Comparison of ENCODE assay signal across 36 cellular contexts in genomic region chr13:46198794-46199193, GRCh38. TPM values are rescaled to one million over a fixed set of nuclear protein-coding genes. Genes with fewer than 3 reads are reported as not detected.
"Had no signal": no experiment of that assay in that cellular context is flagged by ENCODE, and none has a peak within 500 bp of the region (broad histone marks: within the 10 kb centered on the region; RNA-seq: fewer than 3 reads in every experiment).

No MANE protein-coding gene starts in this region.

- H3K36me3 ChIP-seq: adrenal gland, brain microvascular endothelial cell, breast epithelium had no signal

- H3K27me3 ChIP-seq: adrenal gland, body of pancreas, brain microvascular endothelial cell, breast epithelium had no signal

- H3K27me3 Mint-ChIP-seq: activated B cell treated with CpG ODN at 0.5 μM for 24 hours; activated CD4-positive, alpha-beta memory T cell treated with anti-CD3 and anti-CD28 coated beads for 36 hours; activated CD4-positive, alpha-beta T cell treated with anti-CD3 and anti-CD28 coated beads, Interleukin-2, amount 10 ng/mL, durations not matched to agents 24 days and 14 days; activated CD8-positive, alpha-beta T cell treated with anti-CD3 and anti-CD28 coated beads for 36 hours; activated naive CD8-positive, alpha-beta T cell treated with anti-CD3 and anti-CD28 coated beads for 36 hours; activated T-helper 17 cell treated with anti-CD3 and anti-CD28 coated beads, Interleukin-2, amount 50 U/mL, for 72 hours had no signal

- H3K9me3 ChIP-seq: adrenal gland, body of pancreas, breast epithelium had no signal

- DNase-seq: activated B cell treated with CpG ODN at 0.5 μM for 24 hours; activated CD4-positive, alpha-beta memory T cell treated with anti-CD3 and anti-CD28 coated beads for 36 hours; activated CD4-positive, alpha-beta T cell treated with anti-CD3 and anti-CD28 coated beads for 4 hours; activated CD4-positive, alpha-beta T cell treated with anti-CD3 and anti-CD28 coated beads, Interleukin-2, amount 10 ng/mL, durations not matched to agents 24 days and 14 days; activated CD4-positive, alpha-beta T cell treated with anti-CD3 and anti-CD28 coated beads, Interleukin-2, amount 50 U/mL, for 1 hour; activated CD4-positive, alpha-beta T cell treated with anti-CD3 and anti-CD28 coated beads, Interleukin-2, amount 50 U/mL, for 4 hours; activated CD4-positive, CD25-positive, alpha-beta regulatory T cell treated with anti-CD3 and anti-CD28 coated beads, Interleukin-2, amount 50 U/mL, for 72 hours; activated CD8-positive, alpha-beta memory T cell treated with anti-CD3 and anti-CD28 coated beads, Interleukin-2, amount 50 U/mL, for 4 hours; activated CD8-positive, alpha-beta T cell treated with anti-CD3 and anti-CD28 coated beads for 36 hours; activated effector memory CD4-positive, alpha-beta T cell treated with anti-CD3 and anti-CD28 coated beads, Interleukin-2, amount 50 U/mL, for 16 hours; activated gamma-delta T cell treated with Interleukin-2 at 50 U/mL for 16 hours; activated naive CD4-positive, alpha-beta T cell; activated naive CD4-positive, alpha-beta T cell treated with anti-CD3 and anti-CD28 coated beads for 36 hours; activated naive CD4-positive, alpha-beta T cell treated with anti-CD3 and anti-CD28 coated beads, Interleukin-2, amount 50 U/mL, for 16 hours; activated naive CD8-positive, alpha-beta T cell treated with anti-CD3 and anti-CD28 coated beads for 36 hours; activated T-cell treated with anti-CD3 and anti-CD28 coated beads for 4 hours; activated T-cell treated with anti-CD3 and anti-CD28 coated beads, Interleukin-2, amount 50 U/mL, for 1 hour; activated T-cell treated with anti-CD3 and anti-CD28 coated beads, Interleukin-2, amount 50 U/mL, for 4 hours; activated T-cell treated with anti-CD3 and anti-CD28 coated beads, Interleukin-2, amount 50 U/mL, for 72 hours; adrenal gland; amniotic stem cell; aorta; body of pancreas; brain microvascular endothelial cell; central memory CD4-positive, alpha-beta T cell; T-helper 2 cell; T-helper 9 cell had no signal

- FAIRE-seq: astrocyte, TTC549 had no signal

- H3K4me1 ChIP-seq: body of pancreas, breast epithelium had no signal

- H3K27ac ChIP-seq: adrenal gland, body of pancreas, brain microvascular endothelial cell, breast epithelium, VCaP had no signal

- H3K4me3 Mint-ChIP-seq: activated B cell treated with CpG ODN at 0.5 μM for 24 hours; activated CD4-positive, alpha-beta memory T cell treated with anti-CD3 and anti-CD28 coated beads for 36 hours; activated CD4-positive, alpha-beta T cell treated with anti-CD3 and anti-CD28 coated beads, Interleukin-2, amount 10 ng/mL, durations not matched to agents 24 days and 14 days; activated CD8-positive, alpha-beta T cell treated with anti-CD3 and anti-CD28 coated beads for 36 hours; activated naive CD4-positive, alpha-beta T cell treated with anti-CD3 and anti-CD28 coated beads for 36 hours; activated naive CD8-positive, alpha-beta T cell treated with anti-CD3 and anti-CD28 coated beads for 36 hours; activated T-cell treated with anti-CD3 and anti-CD28 coated beads, Interleukin-2, amount 50 U/mL, for 4 hours; activated T-helper 1 cell treated with anti-CD3 and anti-CD28 coated beads, Interleukin-12 subunit alpha, Interleukin-12 subunit beta, Interleukin-2, Interleukin-4 antibody, amounts not matched to agents 30 ng/mL and 10 ng/mL and 1 ng/mL, durations not matched to agents 14 hours and 24 hours and 36 hours; T-helper 2 cell treated with Interferon-gamma antibody and Interleukin-4, amounts not matched to agents 5 μg/mL and 100 μg/mL, for 36 hours had no signal

- H3K4me3 ChIP-seq: adrenal gland, body of pancreas, breast epithelium had no signal

- ATAC-seq: activated CD8-positive, alpha-beta T cell treated with anti-CD3 and anti-CD28 coated beads for 36 hours; activated naive CD4-positive, alpha-beta T cell treated with anti-CD3 and anti-CD28 coated beads, Interleukin-2, amount 50 U/mL, for 72 hours; activated T-cell treated with anti-CD3 and anti-CD28 coated beads, Interleukin-2, amount 50 U/mL, for 4 hours; activated T-helper 17 cell treated with anti-CD3 and anti-CD28 coated beads, Interleukin-2, amount 50 U/mL, for 72 hours; body of pancreas had no signal

- H3K9me3 Mint-ChIP-seq: activated B cell treated with CpG ODN at 0.5 μM for 24 hours; activated CD4-positive, alpha-beta memory T cell treated with anti-CD3 and anti-CD28 coated beads for 36 hours; activated CD8-positive, alpha-beta T cell treated with anti-CD3 and anti-CD28 coated beads for 36 hours; activated naive CD4-positive, alpha-beta T cell treated with anti-CD3 and anti-CD28 coated beads for 36 hours; activated T-cell treated with anti-CD3 and anti-CD28 coated beads, Interleukin-2, amount 50 U/mL, for 4 hours; activated T-cell treated with anti-CD3 and anti-CD28 coated beads, Interleukin-2, amount 50 U/mL, for 72 hours; activated T-helper 1 cell treated with anti-CD3 and anti-CD28 coated beads, Interleukin-12 subunit alpha, Interleukin-12 subunit beta, Interleukin-2, Interleukin-4 antibody, amounts not matched to agents 30 ng/mL and 10 ng/mL and 1 ng/mL, durations not matched to agents 14 hours and 24 hours and 36 hours; activated T-helper 17 cell treated with anti-CD3 and anti-CD28 coated beads, Interleukin-2, amount 50 U/mL, for 72 hours; T-helper 2 cell treated with Interferon-gamma antibody and Interleukin-4, amounts not matched to agents 5 μg/mL and 100 μg/mL, for 36 hours had no signal

- H3K27ac Mint-ChIP-seq: activated CD4-positive, alpha-beta memory T cell treated with anti-CD3 and anti-CD28 coated beads for 36 hours; activated CD8-positive, alpha-beta T cell treated with anti-CD3 and anti-CD28 coated beads for 36 hours; activated naive CD4-positive, alpha-beta T cell treated with anti-CD3 and anti-CD28 coated beads for 36 hours; activated naive CD8-positive, alpha-beta T cell treated with anti-CD3 and anti-CD28 coated beads for 36 hours; activated T-helper 1 cell treated with anti-CD3 and anti-CD28 coated beads, Interleukin-12 subunit alpha, Interleukin-12 subunit beta, Interleukin-2, Interleukin-4 antibody, amounts not matched to agents 30 ng/mL and 10 ng/mL and 1 ng/mL, durations not matched to agents 14 hours and 24 hours and 36 hours had no signal

- H3K36me3 Mint-ChIP-seq: activated CD4-positive, alpha-beta memory T cell treated with anti-CD3 and anti-CD28 coated beads for 36 hours; activated naive CD8-positive, alpha-beta T cell treated with anti-CD3 and anti-CD28 coated beads for 36 hours had no signal

RNA-seq across cellular contexts. Expression of gene LRRC63, which starts 12.9 kb away (rescaled TPM):
- total RNA-seq: activated B cell treated with CpG ODN at 0.5 μM for 24 hours, astrocyte, body of pancreas, cardiac septum had no signal
